Comparison of ENCODE assay signal across 1 cellular context in the genomic region with DNA sequence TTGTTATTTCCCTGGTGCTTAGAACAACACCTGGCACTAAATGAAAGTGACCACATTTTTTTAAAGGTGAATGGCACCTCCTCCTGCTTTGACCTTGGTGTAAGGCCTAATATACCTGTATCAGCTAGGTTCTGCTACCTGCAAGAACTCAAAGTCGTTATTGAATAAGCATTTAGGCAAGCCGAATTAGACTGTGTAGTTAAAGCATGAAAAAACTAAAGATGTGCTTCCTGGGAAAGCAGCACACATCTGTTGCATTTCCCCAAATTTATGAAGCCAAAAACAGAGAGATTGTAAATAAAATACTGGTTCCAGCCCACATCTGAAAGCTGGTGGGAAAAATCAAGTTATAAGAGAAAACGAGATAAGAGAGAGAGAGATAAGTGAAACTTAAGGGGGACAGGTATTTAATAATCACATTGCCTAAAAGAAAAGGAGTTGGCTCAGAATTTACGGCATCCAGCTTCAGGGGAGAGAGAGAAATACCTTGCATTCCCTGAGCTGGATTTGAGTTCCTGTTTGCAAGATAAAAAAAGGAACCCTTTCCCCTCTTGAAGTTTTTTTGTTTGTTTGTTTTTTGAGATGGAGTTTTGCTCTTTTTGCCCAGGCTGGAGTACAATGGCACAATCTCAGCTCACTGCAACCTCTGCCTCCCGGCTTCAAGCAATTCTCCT.
TF ChIP-seq lines count a peak whose summit lies in the region.

No MANE protein-coding gene starts in this region.

TF ChIP-seq in GM23338, 12 proteins besides CTCF, POLR2A, EP300 and RAD21:
- TF ChIP-seq, protein P1, sequence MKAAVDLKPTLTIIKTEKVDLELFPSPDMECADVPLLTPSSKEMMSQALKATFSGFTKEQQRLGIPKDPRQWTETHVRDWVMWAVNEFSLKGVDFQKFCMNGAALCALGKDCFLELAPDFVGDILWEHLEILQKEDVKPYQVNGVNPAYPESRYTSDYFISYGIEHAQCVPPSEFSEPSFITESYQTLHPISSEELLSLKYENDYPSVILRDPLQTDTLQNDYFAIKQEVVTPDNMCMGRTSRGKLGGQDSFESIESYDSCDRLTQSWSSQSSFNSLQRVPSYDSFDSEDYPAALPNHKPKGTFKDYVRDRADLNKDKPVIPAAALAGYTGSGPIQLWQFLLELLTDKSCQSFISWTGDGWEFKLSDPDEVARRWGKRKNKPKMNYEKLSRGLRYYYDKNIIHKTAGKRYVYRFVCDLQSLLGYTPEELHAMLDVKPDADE (IDR thresholded peaks at IDR 0.05), result no peak
- TF ChIP-seq CREB1 (CRISPR knock-in tag; IDR thresholded peaks at IDR 0.05; ENCODE audit: low read depth), result no peak
- no peak for TF ChIP-seq POLR2AphosphoS5 (IDR thresholded peaks at IDR 0.05; ENCODE audit: low read depth)
- no peak for TF ChIP-seq EZH2 (IDR thresholded peaks at IDR 0.05; ENCODE audit: low read depth, unreplicated experiment)
- no peak for TF ChIP-seq NANOG (IDR thresholded peaks at IDR 0.05; ENCODE audit: borderline replicate concordance)
- TF ChIP-seq, protein P2, sequence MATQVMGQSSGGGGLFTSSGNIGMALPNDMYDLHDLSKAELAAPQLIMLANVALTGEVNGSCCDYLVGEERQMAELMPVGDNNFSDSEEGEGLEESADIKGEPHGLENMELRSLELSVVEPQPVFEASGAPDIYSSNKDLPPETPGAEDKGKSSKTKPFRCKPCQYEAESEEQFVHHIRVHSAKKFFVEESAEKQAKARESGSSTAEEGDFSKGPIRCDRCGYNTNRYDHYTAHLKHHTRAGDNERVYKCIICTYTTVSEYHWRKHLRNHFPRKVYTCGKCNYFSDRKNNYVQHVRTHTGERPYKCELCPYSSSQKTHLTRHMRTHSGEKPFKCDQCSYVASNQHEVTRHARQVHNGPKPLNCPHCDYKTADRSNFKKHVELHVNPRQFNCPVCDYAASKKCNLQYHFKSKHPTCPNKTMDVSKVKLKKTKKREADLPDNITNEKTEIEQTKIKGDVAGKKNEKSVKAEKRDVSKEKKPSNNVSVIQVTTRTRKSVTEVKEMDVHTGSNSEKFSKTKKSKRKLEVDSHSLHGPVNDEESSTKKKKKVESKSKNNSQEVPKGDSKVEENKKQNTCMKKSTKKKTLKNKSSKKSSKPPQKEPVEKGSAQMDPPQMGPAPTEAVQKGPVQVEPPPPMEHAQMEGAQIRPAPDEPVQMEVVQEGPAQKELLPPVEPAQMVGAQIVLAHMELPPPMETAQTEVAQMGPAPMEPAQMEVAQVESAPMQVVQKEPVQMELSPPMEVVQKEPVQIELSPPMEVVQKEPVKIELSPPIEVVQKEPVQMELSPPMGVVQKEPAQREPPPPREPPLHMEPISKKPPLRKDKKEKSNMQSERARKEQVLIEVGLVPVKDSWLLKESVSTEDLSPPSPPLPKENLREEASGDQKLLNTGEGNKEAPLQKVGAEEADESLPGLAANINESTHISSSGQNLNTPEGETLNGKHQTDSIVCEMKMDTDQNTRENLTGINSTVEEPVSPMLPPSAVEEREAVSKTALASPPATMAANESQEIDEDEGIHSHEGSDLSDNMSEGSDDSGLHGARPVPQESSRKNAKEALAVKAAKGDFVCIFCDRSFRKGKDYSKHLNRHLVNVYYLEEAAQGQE (IDR thresholded peaks at IDR 0.05; ENCODE audit: unreplicated experiment), result no peak
- no peak for TF ChIP-seq EZH2phosphoT487 (IDR thresholded peaks at IDR 0.05; ENCODE audit: unreplicated experiment)
- TF ChIP-seq, protein P3, sequence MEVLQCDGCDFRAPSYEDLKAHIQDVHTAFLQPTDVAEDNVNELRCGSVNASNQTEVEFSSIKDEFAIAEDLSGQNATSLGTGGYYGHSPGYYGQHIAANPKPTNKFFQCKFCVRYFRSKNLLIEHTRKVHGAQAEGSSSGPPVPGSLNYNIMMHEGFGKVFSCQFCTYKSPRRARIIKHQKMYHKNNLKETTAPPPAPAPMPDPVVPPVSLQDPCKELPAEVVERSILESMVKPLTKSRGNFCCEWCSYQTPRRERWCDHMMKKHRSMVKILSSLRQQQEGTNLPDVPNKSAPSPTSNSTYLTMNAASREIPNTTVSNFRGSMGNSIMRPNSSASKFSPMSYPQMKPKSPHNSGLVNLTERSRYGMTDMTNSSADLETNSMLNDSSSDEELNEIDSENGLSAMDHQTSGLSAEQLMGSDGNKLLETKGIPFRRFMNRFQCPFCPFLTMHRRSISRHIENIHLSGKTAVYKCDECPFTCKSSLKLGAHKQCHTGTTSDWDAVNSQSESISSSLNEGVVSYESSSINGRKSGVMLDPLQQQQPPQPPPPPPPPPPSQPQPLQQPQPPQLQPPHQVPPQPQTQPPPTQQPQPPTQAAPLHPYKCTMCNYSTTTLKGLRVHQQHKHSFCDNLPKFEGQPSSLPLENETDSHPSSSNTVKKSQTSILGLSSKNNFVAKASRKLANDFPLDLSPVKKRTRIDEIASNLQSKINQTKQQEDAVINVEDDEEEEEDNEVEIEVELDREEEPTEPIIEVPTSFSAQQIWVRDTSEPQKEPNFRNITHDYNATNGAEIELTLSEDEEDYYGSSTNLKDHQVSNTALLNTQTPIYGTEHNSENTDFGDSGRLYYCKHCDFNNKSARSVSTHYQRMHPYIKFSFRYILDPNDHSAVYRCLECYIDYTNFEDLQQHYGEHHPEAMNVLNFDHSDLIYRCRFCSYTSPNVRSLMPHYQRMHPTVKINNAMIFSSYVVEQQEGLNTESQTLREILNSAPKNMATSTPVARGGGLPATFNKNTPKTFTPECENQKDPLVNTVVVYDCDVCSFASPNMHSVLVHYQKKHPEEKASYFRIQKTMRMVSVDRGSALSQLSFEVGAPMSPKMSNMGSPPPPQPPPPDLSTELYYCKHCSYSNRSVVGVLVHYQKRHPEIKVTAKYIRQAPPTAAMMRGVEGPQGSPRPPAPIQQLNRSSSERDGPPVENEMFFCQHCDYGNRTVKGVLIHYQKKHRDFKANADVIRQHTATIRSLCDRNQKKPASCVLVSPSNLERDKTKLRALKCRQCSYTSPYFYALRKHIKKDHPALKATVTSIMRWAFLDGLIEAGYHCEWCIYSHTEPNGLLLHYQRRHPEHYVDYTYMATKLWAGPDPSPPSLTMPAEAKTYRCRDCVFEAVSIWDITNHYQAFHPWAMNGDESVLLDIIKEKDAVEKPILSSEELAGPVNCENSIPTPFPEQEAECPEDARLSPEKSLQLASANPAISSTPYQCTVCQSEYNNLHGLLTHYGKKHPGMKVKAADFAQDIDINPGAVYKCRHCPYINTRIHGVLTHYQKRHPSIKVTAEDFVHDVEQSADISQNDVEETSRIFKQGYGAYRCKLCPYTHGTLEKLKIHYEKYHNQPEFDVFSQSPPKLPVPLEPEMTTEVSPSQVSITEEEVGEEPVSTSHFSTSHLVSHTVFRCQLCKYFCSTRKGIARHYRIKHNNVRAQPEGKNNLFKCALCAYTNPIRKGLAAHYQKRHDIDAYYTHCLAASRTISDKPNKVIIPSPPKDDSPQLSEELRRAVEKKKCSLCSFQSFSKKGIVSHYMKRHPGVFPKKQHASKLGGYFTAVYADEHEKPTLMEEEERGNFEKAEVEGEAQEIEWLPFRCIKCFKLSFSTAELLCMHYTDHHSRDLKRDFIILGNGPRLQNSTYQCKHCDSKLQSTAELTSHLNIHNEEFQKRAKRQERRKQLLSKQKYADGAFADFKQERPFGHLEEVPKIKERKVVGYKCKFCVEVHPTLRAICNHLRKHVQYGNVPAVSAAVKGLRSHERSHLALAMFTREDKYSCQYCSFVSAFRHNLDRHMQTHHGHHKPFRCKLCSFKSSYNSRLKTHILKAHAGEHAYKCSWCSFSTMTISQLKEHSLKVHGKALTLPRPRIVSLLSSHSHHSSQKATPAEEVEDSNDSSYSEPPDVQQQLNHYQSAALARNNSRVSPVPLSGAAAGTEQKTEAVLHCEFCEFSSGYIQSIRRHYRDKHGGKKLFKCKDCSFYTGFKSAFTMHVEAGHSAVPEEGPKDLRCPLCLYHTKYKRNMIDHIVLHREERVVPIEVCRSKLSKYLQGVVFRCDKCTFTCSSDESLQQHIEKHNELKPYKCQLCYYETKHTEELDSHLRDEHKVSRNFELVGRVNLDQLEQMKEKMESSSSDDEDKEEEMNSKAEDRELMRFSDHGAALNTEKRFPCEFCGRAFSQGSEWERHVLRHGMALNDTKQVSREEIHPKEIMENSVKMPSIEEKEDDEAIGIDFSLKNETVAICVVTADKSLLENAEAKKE (CRISPR knock-in tag; IDR thresholded peaks at IDR 0.05), result no peak
- no peak for TF ChIP-seq STAT1 (IDR thresholded peaks at IDR 0.05; ENCODE audit: unreplicated experiment)
- no peak for TF ChIP-seq JUNB (IDR thresholded peaks at IDR 0.05; ENCODE audit: unreplicated experiment)
